Comparison of ENCODE assay signal across 18 cellular contexts in genomic region chr6:99285881-99286280, GRCh38.
A peak's percentile ranks its signal among the peaks of the same experiment; 100 is the strongest.
DNase-seq lines count a peak whose midpoint lies in the region; ATAC-seq and TF ChIP-seq lines count a peak whose summit lies in the region.
"Had no signal": no experiment of that assay in that cellular context is flagged by ENCODE, and none has a peak within 500 bp of the region (broad histone marks: within the 10 kb centered on the region; RNA-seq: fewer than 3 reads in every experiment).

No MANE protein-coding gene starts in this region.

- no peak overlapping the region for H3K27ac ChIP-seq in lower lobe of right lung
- H3K27ac ChIP-seq in upper lobe of right lung = no peak overlapping the region
- H3K27ac ChIP-seq in osteoblast (ENCODE audit: low read depth, low read length) = no peak overlapping the region
- H3K27ac ChIP-seq: BLaER1 treated with 17β-estradiol and CSF1 and Interleukin-3, amounts not matched to agents 10 nM and 100 nM had no signal

- H4K20me1 ChIP-seq in osteoblast (ENCODE audit: insufficient read depth, low read length) = no peaks in the 10 kb centered on the region
- H4K20me1 ChIP-seq: BLaER1 treated with 17β-estradiol and CSF1 and Interleukin-3, amounts not matched to agents 10 nM and 100 nM had no signal

- no peaks in the 10 kb centered on the region for H3K36me3 ChIP-seq in lower lobe of right lung
- H3K36me3 ChIP-seq in upper lobe of right lung = no peaks in the 10 kb centered on the region
- no peaks in the 10 kb centered on the region for H3K36me3 ChIP-seq in osteoblast (ENCODE audit: insufficient read depth, low read length)
- H3K36me3 ChIP-seq: BLaER1 treated with 17β-estradiol and CSF1 and Interleukin-3, amounts not matched to agents 10 nM and 100 nM; HAP-1 had no signal

- DNase-seq in NCI-H2029 treated with DMSO at 0.1 percent for 48 hours (lab: John Stamatoyannopoulos, UW) (peak; percentile 15), NCI-H2029 (lab: John Stamatoyannopoulos, UW) (no peak), cerebellar cortex (ENCODE audit: low spot score) (peak; percentile 45), lower lobe of right lung (no peak), upper lobe of right lung (no peak), osteoblast (ENCODE audit: insufficient read length, low spot score, missing footprints) (no peak)
- DNase-seq: 8988T; Calu3; CD4-positive, CD25-positive, alpha-beta regulatory T cell; DMS 273 treated with DMSO at 0.1 percent for 48 hours; DMS79 treated with DMSO at 0.1 percent for 48 hours; EL; GDM1; GOT3 had no signal

- H3K9me3 ChIP-seq in lower lobe of right lung (no peaks in the 10 kb centered on the region), upper lobe of right lung (no peaks in the 10 kb centered on the region), osteoblast (ENCODE audit: low read depth, low read length) (no peaks in the 10 kb centered on the region)
- H3K9me3 ChIP-seq: BLaER1 treated with 17β-estradiol and CSF1 and Interleukin-3, amounts not matched to agents 10 nM and 100 nM; HAP-1 had no signal

- no peak overlapping the region for H3K4me3 ChIP-seq in lower lobe of right lung
- no peak overlapping the region for H3K4me3 ChIP-seq in upper lobe of right lung
- H3K4me3 ChIP-seq in osteoblast (ENCODE audit: insufficient read depth, low read length) = no peak overlapping the region
- H3K4me3 ChIP-seq: BLaER1 treated with 17β-estradiol and CSF1 and Interleukin-3, amounts not matched to agents 10 nM and 100 nM; HAP-1 had no signal

- intact Hi-C loops in lower lobe of right lung (cut with DNase I) = no loop called here
- intact Hi-C loops in upper lobe of right lung (cut with DNase I) = no loop called here

- H3K4me1 ChIP-seq in lower lobe of right lung (no peaks in the 10 kb centered on the region), upper lobe of right lung (no peaks in the 10 kb centered on the region), osteoblast (ENCODE audit: insufficient read depth, low read length) (no peaks in the 10 kb centered on the region)
- H3K4me1 ChIP-seq: BLaER1 treated with 17β-estradiol and CSF1 and Interleukin-3, amounts not matched to agents 10 nM and 100 nM; HAP-1 had no signal

- H3K4me2 ChIP-seq in osteoblast (ENCODE audit: insufficient read depth, low read length) = no peak overlapping the region
- H3K4me2 ChIP-seq: BLaER1 treated with 17β-estradiol and CSF1 and Interleukin-3, amounts not matched to agents 10 nM and 100 nM had no signal

- H3K79me2 ChIP-seq in osteoblast (ENCODE audit: insufficient read depth, low read length) = no peaks in the 10 kb centered on the region

- H3K27me3 ChIP-seq in lower lobe of right lung (ENCODE audit: low read depth) (no peaks in the 10 kb centered on the region), upper lobe of right lung (no peaks in the 10 kb centered on the region), osteoblast (ENCODE audit: insufficient read depth, low read length) (no peaks in the 10 kb centered on the region)
- H3K27me3 ChIP-seq: BLaER1 treated with 17β-estradiol and CSF1 and Interleukin-3, amounts not matched to agents 10 nM and 100 nM had no signal

- H2AFZ ChIP-seq in osteoblast (ENCODE audit: low read length) = no peak overlapping the region

- TF ChIP-seq CTCF in lower lobe of right lung (IDR thresholded peaks at IDR 0.05) (no peak), upper lobe of right lung (IDR thresholded peaks at IDR 0.05) (no peak), osteoblast (IDR thresholded peaks at IDR 0.05; ENCODE audit: extremely low read depth, low read depth, low read length) (no peak)

- peak; percentile 32 to 51 for ATAC-seq in lower lobe of right lung
- ATAC-seq in upper lobe of right lung = peak; percentile 75
- ATAC-seq in HG03159 (IDR thresholded peaks at IDR 0.05; ENCODE audit: unreplicated experiment) = no peak
- ATAC-seq in GM18868 (IDR thresholded peaks at IDR 0.05; ENCODE audit: unreplicated experiment) = no peak

Comparison
In these comparisons a context has a peak if more than half of its experiments do, and no peak if none do; other contexts are left out.
1. DNase-seq: peak in NCI-H2029 treated with DMSO at 0.1 percent for 48 hours (single experiment) and cerebellar cortex (single experiment); none in NCI-H2029 (single experiment), lower lobe of right lung (single experiment), upper lobe of right lung (single experiment) and osteoblast (single experiment).
2. ATAC-seq: peak in lower lobe of right lung (2 of 2) and upper lobe of right lung (single experiment); none in HG03159 (single experiment) and GM18868 (single experiment).